Comparison of ENCODE assay signal across 23 cellular contexts in genomic region chr2:145394181-145394580, GRCh38.
"Had no signal": no experiment of that assay in that cellular context is flagged by ENCODE, and none has a peak within 500 bp of the region (broad histone marks: within the 10 kb centered on the region; RNA-seq: fewer than 3 reads in every experiment).

No MANE protein-coding gene starts in this region.

- H3K4me3 ChIP-seq: coronary artery, dorsolateral prefrontal cortex, esophagus muscularis mucosa, gastroesophageal sphincter, heart left ventricle, hepatocyte, left lung, lower lobe of right lung, mucosa of descending colon had no signal

- H3K27me3 ChIP-seq: dorsolateral prefrontal cortex, esophagus muscularis mucosa, foreskin keratinocyte, gastroesophageal sphincter, heart left ventricle, hepatocyte, left lung had no signal

- H3K4me2 ChIP-seq: hepatocyte had no signal

- H3K36me3 ChIP-seq: esophagus muscularis mucosa, gastroesophageal sphincter, heart left ventricle, left lung, lower lobe of right lung had no signal

- H3K27ac ChIP-seq: coronary artery, dorsolateral prefrontal cortex, esophagus muscularis mucosa, foreskin keratinocyte, gastroesophageal sphincter, heart left ventricle, hepatocyte, left lung, lower lobe of right lung had no signal

- H3K79me2 ChIP-seq: hepatocyte had no signal

- FAIRE-seq: endothelial cell of umbilical vein had no signal

- H2AFZ ChIP-seq: hepatocyte had no signal

- ATAC-seq: foreskin keratinocyte, gastroesophageal sphincter, heart left ventricle, left colon, left lung, left ventricle myocardium superior, lower lobe of right lung, mucosa of descending colon had no signal

- H3K4me1 ChIP-seq: esophagus muscularis mucosa, foreskin keratinocyte, gastroesophageal sphincter, heart left ventricle, left lung, lower lobe of right lung had no signal

- DNase-seq: dermis blood vessel endothelial cell; dorsolateral prefrontal cortex; effector CD4-positive, alpha-beta T cell; effector memory CD4-positive, alpha-beta T cell; foreskin keratinocyte; heart left ventricle; hypothalamus; immature natural killer cell; islet precursor cell; kidney; kidney glomerular epithelial cell; left colon; left lung; left ventricle myocardium superior; lower lobe of right lung; mesenchymal stem cell; mucosa of descending colon; naive B cell had no signal

- H3K9me3 ChIP-seq: esophagus muscularis mucosa, gastroesophageal sphincter, left lung, lower lobe of right lung, mucosa of descending colon had no signal
